In genomic region chr16:23494188-23494587, GRCh38 we compare ENCODE assay signal across 13 cellular contexts.
"Had no signal": no experiment of that assay in that cellular context is flagged by ENCODE, and none has a peak within 500 bp of the region (broad histone marks: within the 10 kb centered on the region; RNA-seq: fewer than 3 reads in every experiment).

No MANE protein-coding gene starts in this region.

- H3K27me3 ChIP-seq: gastroesophageal sphincter, neutrophil, right atrium auricular region had no signal

- H3K4me3 Mint-ChIP-seq: activated CD8-positive, alpha-beta memory T cell treated with anti-CD3 and anti-CD28 coated beads, Interleukin-2, amount 10 ng/mL, durations not matched to agents 7 days and 5 days; activated T-cell treated with anti-CD3 and anti-CD28 coated beads, Interleukin-2, amount 50 U/mL, for 4 hours; naive thymus-derived CD8-positive, alpha-beta T cell; stimulated activated effector memory CD8-positive, alpha-beta T cell treated with anti-CD3 and anti-CD28 coated beads, Interleukin-12 subunit alpha, Interleukin-12 subunit beta, amount 100 ng/mL, for 72 hours had no signal

- H3K9me3 Mint-ChIP-seq: activated T-cell treated with anti-CD3 and anti-CD28 coated beads, Interleukin-2, amount 50 U/mL, for 4 hours; naive thymus-derived CD8-positive, alpha-beta T cell; stimulated activated effector memory CD8-positive, alpha-beta T cell treated with anti-CD3 and anti-CD28 coated beads, Interleukin-12 subunit alpha, Interleukin-12 subunit beta, amount 100 ng/mL, for 72 hours had no signal

- H3K27ac ChIP-seq: gastroesophageal sphincter, neutrophil, right atrium auricular region had no signal

- DNase-seq: activated CD4-positive, alpha-beta T cell treated with anti-CD3 and anti-CD28 coated beads for 1 hour; activated CD4-positive, alpha-beta T cell treated with anti-CD3 and anti-CD28 coated beads, Interleukin-2, amount 50 U/mL, for 48 hours; activated CD8-positive, alpha-beta memory T cell treated with anti-CD3 and anti-CD28 coated beads, Interleukin-2, amount 10 ng/mL, durations not matched to agents 7 days and 5 days; activated gamma-delta T cell treated with Interleukin-2 at 50 U/mL for 16 hours; activated T-cell treated with anti-CD3 and anti-CD28 coated beads, Interleukin-2, amount 50 U/mL, for 4 hours; kidney; mucosa of descending colon; naive thymus-derived CD8-positive, alpha-beta T cell; trophoblast cell had no signal

- H3K27me3 Mint-ChIP-seq: activated CD8-positive, alpha-beta memory T cell treated with anti-CD3 and anti-CD28 coated beads, Interleukin-2, amount 10 ng/mL, durations not matched to agents 7 days and 5 days; naive thymus-derived CD8-positive, alpha-beta T cell had no signal

- H3K4me3 ChIP-seq: gastroesophageal sphincter, mucosa of descending colon, right atrium auricular region had no signal

- H3K27ac Mint-ChIP-seq: stimulated activated effector memory CD8-positive, alpha-beta T cell treated with anti-CD3 and anti-CD28 coated beads, Interleukin-12 subunit alpha, Interleukin-12 subunit beta, amount 100 ng/mL, for 72 hours had no signal

- ATAC-seq: activated CD8-positive, alpha-beta memory T cell treated with anti-CD3 and anti-CD28 coated beads, Interleukin-2, amount 10 ng/mL, durations not matched to agents 7 days and 5 days; activated T-cell treated with anti-CD3 and anti-CD28 coated beads, Interleukin-2, amount 50 U/mL, for 4 hours; gastroesophageal sphincter; mucosa of descending colon; naive thymus-derived CD8-positive, alpha-beta T cell; stimulated activated effector memory CD8-positive, alpha-beta T cell treated with anti-CD3 and anti-CD28 coated beads, Interleukin-12 subunit alpha, Interleukin-12 subunit beta, amount 100 ng/mL, for 72 hours had no signal

- H3K9me3 ChIP-seq: gastroesophageal sphincter, mucosa of descending colon, neutrophil, right atrium auricular region had no signal
